In the genomic region with DNA sequence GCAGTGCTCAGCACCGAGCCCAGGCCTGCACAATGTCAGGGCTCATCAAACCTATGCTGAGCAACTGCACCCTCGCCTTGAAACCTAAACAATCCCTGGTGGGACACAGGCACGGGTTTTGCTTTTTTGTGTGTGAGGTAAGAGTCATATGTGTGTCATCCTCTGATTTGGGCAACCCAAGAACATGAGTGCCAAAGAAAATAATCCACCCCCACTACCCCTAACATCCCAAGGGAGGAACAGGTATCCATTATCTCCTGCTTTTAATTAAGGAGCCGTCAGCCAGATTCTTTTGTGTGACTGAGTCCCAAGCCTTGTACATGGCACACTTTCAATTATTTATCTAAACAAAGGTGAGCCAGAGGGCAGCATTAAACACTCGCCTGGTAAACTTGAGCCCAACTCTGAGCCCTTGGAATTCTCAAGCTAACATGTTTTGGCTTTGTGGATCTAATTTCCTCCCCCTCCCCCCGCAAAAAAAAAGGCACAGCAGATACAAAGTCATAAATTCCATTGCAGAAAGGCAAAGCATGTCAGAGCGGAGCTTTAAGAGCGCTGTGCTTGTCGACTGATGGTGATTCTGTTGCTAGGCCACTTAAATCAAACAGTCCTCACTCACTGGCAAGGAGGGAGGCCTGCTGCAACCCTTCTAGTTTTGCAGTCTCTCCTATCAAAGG, we compare ENCODE assay signal across 11 cellular contexts.
DNase-seq lines count a peak whose midpoint lies in the region; ATAC-seq and TF ChIP-seq lines count a peak whose summit lies in the region.
"Had no signal": no experiment of that assay in that cellular context is flagged by ENCODE, and none has a peak within 500 bp of the region (broad histone marks: within the 10 kb centered on the region; RNA-seq: fewer than 3 reads in every experiment).

No MANE protein-coding gene starts in this region.

- POLR2A ChIA-PET in activated CD4-positive, alpha-beta T cell treated with anti-CD3 and anti-CD28 coated beads, Interleukin-2, amount 10 ng/mL, durations not matched to agents 7 days and 5 days (lab: Charles Lee), result no interaction called here

- peak overlapping the region; percentile 3 for H3K18ac ChIP-seq in trophoblast cell (ENCODE audit: low read length)

- H3K4me3 ChIP-seq in gastroesophageal sphincter (no peak overlapping the region), trophoblast cell (ENCODE audit: low read depth, low read length) (no peak overlapping the region), SJCRH30 (no peak overlapping the region)

- H4K8ac ChIP-seq in trophoblast cell (ENCODE audit: low read depth, low read length), result no peak overlapping the region

- peaks cover 3% of the 10 kb centered on the region for H3K27me3 Mint-ChIP-seq in activated CD4-positive, alpha-beta T cell treated with anti-CD3 and anti-CD28 coated beads, Interleukin-2, amount 10 ng/mL, durations not matched to agents 7 days and 5 days

- H3K27ac ChIP-seq in gastroesophageal sphincter (peak overlapping the region in 3 of 4 donors; percentile 21 to 60 (median 48)), trophoblast cell (ENCODE audit: low read depth, low read length) (peak overlapping the region; percentile 53), SJCRH30 (no peak overlapping the region)
- H3K27ac ChIP-seq: KMS-11 had no signal

- no peaks in the 10 kb centered on the region for H3K36me3 Mint-ChIP-seq in activated CD4-positive, alpha-beta T cell treated with anti-CD3 and anti-CD28 coated beads, Interleukin-2, amount 10 ng/mL, durations not matched to agents 7 days and 5 days (ENCODE audit: low read depth)

- ATAC-seq in SK-N-SH treated with all-trans-retinoic acid at 6 μM for 48 hours (peak; percentile 96), gastroesophageal sphincter (peak; percentile 71), GM18870 (IDR thresholded peaks at IDR 0.05; ENCODE audit: unreplicated experiment) (no peak)

- H3K4me3 Mint-ChIP-seq in activated CD4-positive, alpha-beta T cell treated with anti-CD3 and anti-CD28 coated beads, Interleukin-2, amount 10 ng/mL, durations not matched to agents 7 days and 5 days, result no peak overlapping the region

- no peak overlapping the region for H3K14ac ChIP-seq in trophoblast cell (ENCODE audit: low read length)

- no peak for TF ChIP-seq POLR2A in gastroesophageal sphincter (IDR thresholded peaks at IDR 0.05)

- no peak overlapping the region for H2BK120ac ChIP-seq in trophoblast cell (ENCODE audit: insufficient read depth, low read length, poor library complexity)

- no peaks in the 10 kb centered on the region for H3K36me3 ChIP-seq in gastroesophageal sphincter
- peaks cover 0 to 2% of the 10 kb centered on the region in 2 experiments for H3K36me3 ChIP-seq in trophoblast cell (ENCODE audit: control insufficient read depth in 1 of 2, insufficient read depth in 2 of 2, low read length in 2 of 2)
- no peaks in the 10 kb centered on the region for H3K36me3 ChIP-seq in SJCRH30

- no peak overlapping the region for H3K23ac ChIP-seq in trophoblast cell (ENCODE audit: low read length)

- peaks cover 0 to 17% (median 11%) of the 10 kb centered on the region in 3 donors for H3K4me1 ChIP-seq in gastroesophageal sphincter
- peaks cover 18 to 19% of the 10 kb centered on the region in 2 experiments for H3K4me1 ChIP-seq in trophoblast cell (ENCODE audit: control insufficient read depth in 1 of 2, insufficient read depth in 2 of 2, low read length in 2 of 2)
- no peaks in the 10 kb centered on the region for H3K4me1 ChIP-seq in SJCRH30

- H3K4ac ChIP-seq in trophoblast cell (ENCODE audit: low read depth, low read length), result no peak overlapping the region

- TF ChIP-seq CTCF in gastroesophageal sphincter (IDR thresholded peaks at IDR 0.05), result no peak

- no peaks in the 10 kb centered on the region for H3K4me1 Mint-ChIP-seq in activated CD4-positive, alpha-beta T cell treated with anti-CD3 and anti-CD28 coated beads, Interleukin-2, amount 10 ng/mL, durations not matched to agents 7 days and 5 days

- CTCF ChIA-PET in activated CD4-positive, alpha-beta T cell treated with anti-CD3 and anti-CD28 coated beads, Interleukin-2, amount 10 ng/mL, durations not matched to agents 7 days and 5 days (lab: Charles Lee), result no interaction called here

- no peak overlapping the region for H4K12ac ChIP-seq in trophoblast cell (ENCODE audit: low read depth, low read length)

- peaks cover 7% of the 10 kb centered on the region for H3K79me1 ChIP-seq in trophoblast cell (ENCODE audit: low read length)

- H2BK12ac ChIP-seq in trophoblast cell (ENCODE audit: low read length), result peak overlapping the region; percentile 63

- H2AK5ac ChIP-seq in trophoblast cell (ENCODE audit: low read length), result no peak overlapping the region

- H4K91ac ChIP-seq in trophoblast cell (ENCODE audit: low read depth, low read length), result peak overlapping the region; percentile 45

- H3K79me2 ChIP-seq in trophoblast cell (ENCODE audit: control insufficient read depth, insufficient read depth, low read length, poor library complexity), result no peaks in the 10 kb centered on the region

- no peak overlapping the region for H3K9ac ChIP-seq in trophoblast cell (ENCODE audit: low read length)
- H3K9ac ChIP-seq: KMS-11 had no signal

- no peaks in the 10 kb centered on the region for H3K9me3 ChIP-seq in gastroesophageal sphincter
- peaks cover 5% of the 10 kb centered on the region for H3K9me3 ChIP-seq in trophoblast cell (ENCODE audit: insufficient read depth, low read depth, low read length)
- no peaks in the 10 kb centered on the region for H3K9me3 ChIP-seq in SJCRH30 (replicated peaks)

- H3K27ac Mint-ChIP-seq in activated CD4-positive, alpha-beta T cell treated with anti-CD3 and anti-CD28 coated beads, Interleukin-2, amount 10 ng/mL, durations not matched to agents 7 days and 5 days, result no peak overlapping the region

- DNase-seq in Daoy (ENCODE audit: low read depth) (peak; percentile 68), trophoblast cell (no peak), COLO829 (ENCODE audit: low spot score) (no peak), SJCRH30 (no peak)
- DNase-seq in activated CD4-positive, alpha-beta T cell treated with anti-CD3 and anti-CD28 coated beads, Interleukin-2, amount 10 ng/mL, durations not matched to agents 7 days and 5 days, result no peak
- DNase-seq: activated CD8-positive, alpha-beta memory T cell treated with anti-CD3 and anti-CD28 coated beads, Interleukin-2, amount 50 U/mL, for 4 hours; erythroblast had no signal

- WGBS in gastroesophageal sphincter (ENCODE audit: low coverage in 1 of 2), 2 donors, result 0 to 10% methylated on average over 1 to 7 of the region's 9 CpGs
- no CpG with 5 or more reads among the region's 9 CpGs for WGBS in trophoblast cell (ENCODE audit: extremely low coverage, insufficient coverage, insufficient read length)

- peak overlapping the region; percentile 11 for H3K4me2 ChIP-seq in trophoblast cell (ENCODE audit: low read length)
- H3K4me2 ChIP-seq: KMS-11 had no signal

- H2BK5ac ChIP-seq in trophoblast cell (ENCODE audit: low read depth, low read length, poor library complexity), result no peak overlapping the region

- no peaks in the 10 kb centered on the region for H3K9me3 Mint-ChIP-seq in activated CD4-positive, alpha-beta T cell treated with anti-CD3 and anti-CD28 coated beads, Interleukin-2, amount 10 ng/mL, durations not matched to agents 7 days and 5 days

- no peak for TF ChIP-seq EP300 in gastroesophageal sphincter (IDR thresholded peaks at IDR 0.05)

- no peak overlapping the region for H2AFZ ChIP-seq in trophoblast cell (ENCODE audit: insufficient read depth, low read length, poor library complexity)

- H3K27me3 ChIP-seq in gastroesophageal sphincter (no peaks in the 10 kb centered on the region), trophoblast cell (ENCODE audit: insufficient read depth, low read length) (no peaks in the 10 kb centered on the region), SJCRH30 (no peaks in the 10 kb centered on the region)

TF ChIP-seq in SK-N-SH treated with all-trans-retinoic acid at 6 μM for 48 hours, 23 proteins besides CTCF, POLR2A, EP300 and RAD21 (continues in another document):
- TF ChIP-seq ZC3H10 (CRISPR knock-in tag; IDR thresholded peaks at IDR 0.05) (no peak), BACH2 (CRISPR knock-in tag; IDR thresholded peaks at IDR 0.05; ENCODE audit: borderline replicate concordance) (no peak), RARB (CRISPR knock-in tag; IDR thresholded peaks at IDR 0.05) (0 out of 2 replicates have a peak, but pooled peaks have one; percentile 66), ZNF70 (CRISPR knock-in tag; IDR thresholded peaks at IDR 0.05) (no peak)
- TF ChIP-seq, protein P1, sequence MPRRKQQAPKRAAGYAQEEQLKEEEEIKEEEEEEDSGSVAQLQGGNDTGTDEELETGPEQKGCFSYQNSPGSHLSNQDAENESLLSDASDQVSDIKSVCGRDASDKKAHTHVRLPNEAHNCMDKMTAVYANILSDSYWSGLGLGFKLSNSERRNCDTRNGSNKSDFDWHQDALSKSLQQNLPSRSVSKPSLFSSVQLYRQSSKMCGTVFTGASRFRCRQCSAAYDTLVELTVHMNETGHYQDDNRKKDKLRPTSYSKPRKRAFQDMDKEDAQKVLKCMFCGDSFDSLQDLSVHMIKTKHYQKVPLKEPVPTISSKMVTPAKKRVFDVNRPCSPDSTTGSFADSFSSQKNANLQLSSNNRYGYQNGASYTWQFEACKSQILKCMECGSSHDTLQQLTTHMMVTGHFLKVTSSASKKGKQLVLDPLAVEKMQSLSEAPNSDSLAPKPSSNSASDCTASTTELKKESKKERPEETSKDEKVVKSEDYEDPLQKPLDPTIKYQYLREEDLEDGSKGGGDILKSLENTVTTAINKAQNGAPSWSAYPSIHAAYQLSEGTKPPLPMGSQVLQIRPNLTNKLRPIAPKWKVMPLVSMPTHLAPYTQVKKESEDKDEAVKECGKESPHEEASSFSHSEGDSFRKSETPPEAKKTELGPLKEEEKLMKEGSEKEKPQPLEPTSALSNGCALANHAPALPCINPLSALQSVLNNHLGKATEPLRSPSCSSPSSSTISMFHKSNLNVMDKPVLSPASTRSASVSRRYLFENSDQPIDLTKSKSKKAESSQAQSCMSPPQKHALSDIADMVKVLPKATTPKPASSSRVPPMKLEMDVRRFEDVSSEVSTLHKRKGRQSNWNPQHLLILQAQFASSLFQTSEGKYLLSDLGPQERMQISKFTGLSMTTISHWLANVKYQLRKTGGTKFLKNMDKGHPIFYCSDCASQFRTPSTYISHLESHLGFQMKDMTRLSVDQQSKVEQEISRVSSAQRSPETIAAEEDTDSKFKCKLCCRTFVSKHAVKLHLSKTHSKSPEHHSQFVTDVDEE (CRISPR knock-in tag; IDR thresholded peaks at IDR 0.05), result peak; percentile 37; the same call in 1 of the 2 replicates
